11 cellular contexts compared by ENCODE assay signal in genomic region chr17:44170499-44171201, GRCh38. TPM values are rescaled to one million over a fixed set of nuclear protein-coding genes. Genes with fewer than 3 reads are reported as not detected.
A peak's percentile ranks its signal among the peaks of the same experiment; 100 is the strongest.
DNase-seq lines count a peak whose midpoint lies in the region; ATAC-seq, FAIRE-seq and TF ChIP-seq lines count a peak whose summit lies in the region.
"Had no signal": no experiment of that assay in that cellular context is flagged by ENCODE, and none has a peak within 500 bp of the region (broad histone marks: within the 10 kb centered on the region; RNA-seq: fewer than 3 reads in every experiment).

Gene ASB16, plus strand, starts transcription at chr17:44170704. Its CDS starts 86 bp downstream, at chr17:44170790.

- no peak for FAIRE-seq in A549 (lab: Jason Lieb, UNC)

- no peaks in the 10 kb centered on the region for H3K79me2 ChIP-seq in mesendoderm (ENCODE audit: control insufficient read depth, insufficient read depth, low read length)

- no peak within 1 kb of the TSS for H2BK120ac ChIP-seq in mesendoderm (ENCODE audit: low read depth, low read length)

- no peak within 1 kb of the TSS for H2AK5ac ChIP-seq in mesendoderm (ENCODE audit: low read length)

- H3K4ac ChIP-seq in mesendoderm (ENCODE audit: low read depth, low read length) = no peak within 1 kb of the TSS

- CTCF ChIA-PET in A549 (lab: Yijun Ruan, JAX) = interaction anchor here (0.9 to 12.8 kb wide), 10 partner anchors 14 to 161 kb away, joined by 3 to 159 read pairs (median 10); partner anchors contain the start of genes HROB and TMUB2

- H3K56ac ChIP-seq in mesendoderm (ENCODE audit: low read length) = peak within 1 kb of the TSS; percentile 42

- H3K9me3 ChIP-seq in A549 = no peaks in the 10 kb centered on the region

- H3K4me1 Mint-ChIP-seq in T-helper 2 cell treated with Interferon-gamma antibody and Interleukin-4, amounts not matched to agents 5 μg/mL and 100 μg/mL, for 36 hours (ENCODE audit: low read depth) = no peaks in the 10 kb centered on the region

- H3K36me3 ChIP-seq in mesendoderm (ENCODE audit: control insufficient read depth, insufficient read depth, low read length) = no peaks in the 10 kb centered on the region

- H3K27ac ChIP-seq in A549 (peak within 1 kb of the TSS in 1 of 2 experiments; percentile 1; a peak in 2 of 6 replicates), coronary artery (peak within 1 kb of the TSS; percentile 77 to 83), mesendoderm (ENCODE audit: low read depth, low read length) (no peak within 1 kb of the TSS)

- H3K4me3 Mint-ChIP-seq in T-helper 2 cell treated with Interferon-gamma antibody and Interleukin-4, amounts not matched to agents 5 μg/mL and 100 μg/mL, for 36 hours = no peak within 1 kb of the TSS
- H3K4me3 Mint-ChIP-seq: CD8-positive, alpha-beta T cell; natural killer cell treated with Interleukin-12 subunit alpha and Interleukin-12 subunit beta and Interleukin-15 and Interleukin-18, amount 100 ng/mL, for 72 hours had no signal

- no peak for TF ChIP-seq RAD21 in A549 (conservative IDR thresholded peaks at IDR 0.05 in 1 of 2, IDR thresholded peaks at IDR 0.05 in 1 of 2)

- 62% methylated on average over 13 of the region's 21 CpGs for WGBS in A549 (ENCODE audit: missing lambda C conversion rate)
- WGBS in mesendoderm (ENCODE audit: extremely low coverage, insufficient coverage, low lambda C conversion rate) = no CpG with 5 or more reads among the region's 21 CpGs

- H3K4me3 ChIP-seq in A549 = no peak within 1 kb of the TSS
- H3K4me3 ChIP-seq in coronary artery = peak within 1 kb of the TSS; percentile 67
- H3K4me3 ChIP-seq in mesendoderm (ENCODE audit: low read length) = no peak within 1 kb of the TSS

- no peak within 1 kb of the TSS for H2BK5ac ChIP-seq in mesendoderm (ENCODE audit: low read length)

- no peak within 1 kb of the TSS for H3K23ac ChIP-seq in mesendoderm (ENCODE audit: low read length)

- H3K4me1 ChIP-seq in A549 (peaks cover 16% of the 10 kb centered on the region), mesendoderm (ENCODE audit: control insufficient read depth, low read depth, low read length) (no peaks in the 10 kb centered on the region)

- no peaks in the 10 kb centered on the region for H3K79me1 ChIP-seq in mesendoderm (ENCODE audit: low read length)

- POLR2A ChIA-PET in A549 (lab: Yijun Ruan, JAX) = no interaction called here

- no peak for TF ChIP-seq EP300 in A549 (IDR thresholded peaks at IDR 0.05)

- no peaks in the 10 kb centered on the region for H3K27me3 Mint-ChIP-seq in T-helper 2 cell treated with Interferon-gamma antibody and Interleukin-4, amounts not matched to agents 5 μg/mL and 100 μg/mL, for 36 hours (ENCODE audit: low read depth)
- H3K27me3 Mint-ChIP-seq: natural killer cell treated with Interleukin-12 subunit alpha and Interleukin-12 subunit beta and Interleukin-15 and Interleukin-18, amount 100 ng/mL, for 72 hours had no signal

- no peak within 1 kb of the TSS for H2BK15ac ChIP-seq in mesendoderm (replicated peaks; ENCODE audit: low read depth)

- no peaks in the 10 kb centered on the region for H3K9me3 Mint-ChIP-seq in T-helper 2 cell treated with Interferon-gamma antibody and Interleukin-4, amounts not matched to agents 5 μg/mL and 100 μg/mL, for 36 hours
- H3K9me3 Mint-ChIP-seq: CD8-positive, alpha-beta T cell; natural killer cell treated with Interleukin-12 subunit alpha and Interleukin-12 subunit beta and Interleukin-15 and Interleukin-18, amount 100 ng/mL, for 72 hours had no signal

- no peak within 1 kb of the TSS for H4K8ac ChIP-seq in mesendoderm (ENCODE audit: low read depth, low read length)

- DNase-seq in A549 (ENCODE audit: low read depth in 1 of 2, low spot score in 1 of 2) (no peak), NCI-H1417 (lab: John Stamatoyannopoulos, UW) (peak; percentile 29 to 84 (median 84)), coronary artery (ENCODE audit: low spot score) (no peak), mesendoderm (peak; percentile 31), SIG-M5 treated with dmso at 0.1 percent for 504 hours (lab: John Stamatoyannopoulos, UW; ENCODE audit: unreplicated experiment) (no peak), foreskin melanocyte (no peak), NCI-H1048 (lab: John Stamatoyannopoulos, UW) (no peak)
- DNase-seq in T-helper 2 cell treated with Interferon-gamma antibody and Interleukin-4, amounts not matched to agents 5 μg/mL and 100 μg/mL, for 36 hours (ENCODE audit: low spot score) = no peak
- DNase-seq: CD8-positive, alpha-beta T cell; dermis blood vessel endothelial cell had no signal

- no peak within 1 kb of the TSS for H3K18ac ChIP-seq in mesendoderm (ENCODE audit: low read length)

- TF ChIP-seq POLR2A in A549 (IDR thresholded peaks at IDR 0.05; ENCODE audit: low read length) = no peak

- ATAC-seq in A549 = peak; percentile 9 to 11; a peak in 4 of 6 replicates
- ATAC-seq: CD8-positive, alpha-beta T cell; natural killer cell treated with Interleukin-12 subunit alpha and Interleukin-12 subunit beta and Interleukin-15 and Interleukin-18, amount 100 ng/mL, for 72 hours had no signal

- H4K5ac ChIP-seq in mesendoderm (ENCODE audit: low read length) = no peak within 1 kb of the TSS

- TF ChIP-seq CTCF in A549 (IDR thresholded peaks at IDR 0.05) = no peak
- TF ChIP-seq CTCF in coronary artery (IDR thresholded peaks at IDR 0.05) = no peak

- peaks cover 6% of the 10 kb centered on the region for H3K36me3 Mint-ChIP-seq in T-helper 2 cell treated with Interferon-gamma antibody and Interleukin-4, amounts not matched to agents 5 μg/mL and 100 μg/mL, for 36 hours (ENCODE audit: low read depth)
- H3K36me3 Mint-ChIP-seq: natural killer cell treated with Interleukin-12 subunit alpha and Interleukin-12 subunit beta and Interleukin-15 and Interleukin-18, amount 100 ng/mL, for 72 hours had no signal

- peak within 1 kb of the TSS; percentile 44 for H3K9ac ChIP-seq in mesendoderm (ENCODE audit: low read length)

- H3K27ac Mint-ChIP-seq in T-helper 2 cell treated with Interferon-gamma antibody and Interleukin-4, amounts not matched to agents 5 μg/mL and 100 μg/mL, for 36 hours = no peak within 1 kb of the TSS
- H3K27ac Mint-ChIP-seq: natural killer cell treated with Interleukin-12 subunit alpha and Interleukin-12 subunit beta and Interleukin-15 and Interleukin-18, amount 100 ng/mL, for 72 hours had no signal

- H3K27me3 ChIP-seq in mesendoderm (ENCODE audit: insufficient read depth, low read length, poor library complexity) = no peaks in the 10 kb centered on the region

- peak within 1 kb of the TSS; percentile 43 for H3K4me2 ChIP-seq in A549
- H3K4me2 ChIP-seq in mesendoderm (ENCODE audit: low read length) = no peak within 1 kb of the TSS

TF ChIP-seq in A549, 52 proteins besides CTCF, POLR2A, EP300 and RAD21:
- no peak for TF ChIP-seq NPAS2 (CRISPR knock-in tag; IDR thresholded peaks at IDR 0.05; ENCODE audit: borderline replicate concordance)

RNA-seq across cellular contexts. Expression of gene ASB16, which starts in this region (rescaled TPM):
- 0.05 TPM in 1 of 2 replicates, not detected in the other for polyA plus RNA-seq in A549 (2011; rRNA removed)
- 0.04 and 0.06 TPM in 2 replicates for polyA plus RNA-seq in A549 (2012; cell fraction: cytosol; rRNA removed)
- 0.67 and 0.69 TPM in 2 replicates for polyA plus RNA-seq in A549 (2012; cell fraction: nucleus; rRNA removed)
- 0.12 to 0.16 TPM (median 0.15 TPM) in 3 replicates for polyA plus RNA-seq in A549 (2017; fragmentation: RNase III; extraction: RNeasy Plus Mini Kit Qiagen cat#74134 plus additional on column Dnase treatment)
- not detected in 2 replicates for polyA minus RNA-seq in A549 (2011; rRNA and poly(A)+ RNA removed)
- polyA plus RNA-seq in mesendoderm (2013, experiment 1 of 2) = not detected
- polyA plus RNA-seq in mesendoderm (2013, experiment 2 of 2) = not detected

Comparison
In these comparisons a context has a peak if more than half of its experiments do, and no peak if none do; other contexts are left out.
1. Peak in ATAC-seq and H3K4me2 ChIP-seq in A549; RNA of the gene not detected or under 1 TPM.
2. DNase-seq: peak in NCI-H1417 (3 of 3) and mesendoderm (single experiment); none in A549 (0 of 2), coronary artery (single experiment), SIG-M5 treated with dmso at 0.1 percent for 504 hours (single experiment), T-helper 2 cell treated with Interferon-gamma antibody and Interleukin-4, amounts not matched to agents 5 μg/mL and 100 μg/mL, for 36 hours (single experiment), foreskin melanocyte (single experiment) and NCI-H1048 (single experiment).